Comparison of ENCODE assay signal across 35 cellular contexts in genomic region chr5:16384222-16384621, GRCh38.
"Had no signal": no experiment of that assay in that cellular context is flagged by ENCODE, and none has a peak within 500 bp of the region (broad histone marks: within the 10 kb centered on the region; RNA-seq: fewer than 3 reads in every experiment).

No MANE protein-coding gene starts in this region.

- H3K36me3 ChIP-seq: MG63 had no signal

- DNase-seq: Karpas-422, Kasumi-1, MG63, MM.1S, MV-4-11, NCI-H1048, NCI-H1092, NCI-H1092 treated with DMSO at 0.1 percent for 48 hours, NCI-H1105, NCI-H1105 treated with DMSO at 0.1 percent for 48 hours, NCI-H1417, NCI-H1417 treated with DMSO at 0.1 percent for 48 hours, NCI-H1436, NCI-H1436 treated with DMSO at 0.1 percent for 48 hours, NCI-H146, NCI-H1694, NCI-H1694 treated with DMSO at 0.1 percent for 48 hours, NCI-H187, NCI-H187 treated with DMSO at 0.1 percent for 48 hours, NCI-H1930, NCI-H2029, NCI-H2029 treated with DMSO at 0.1 percent for 48 hours, NCI-H2081, NCI-H2081 treated with DMSO at 0.1 percent for 48 hours, NCI-H2107, NCI-H2171, NCI-H2171 treated with DMSO at 0.1 percent for 48 hours, NCI-H2227 treated with DMSO at 0.1 percent for 48 hours, NCI-H226, NCI-H345, NCI-H446, NCI-H446 treated with DMSO at 0.1 percent for 48 hours, NCI-H510A, NCI-H510A treated with DMSO at 0.1 percent for 48 hours, NCI-H524 had no signal

- H3K4me3 ChIP-seq: MG63 had no signal

- H3K9me3 ChIP-seq: MG63 had no signal
